Comparison of ENCODE assay signal across 8 cellular contexts in the genomic region with DNA sequence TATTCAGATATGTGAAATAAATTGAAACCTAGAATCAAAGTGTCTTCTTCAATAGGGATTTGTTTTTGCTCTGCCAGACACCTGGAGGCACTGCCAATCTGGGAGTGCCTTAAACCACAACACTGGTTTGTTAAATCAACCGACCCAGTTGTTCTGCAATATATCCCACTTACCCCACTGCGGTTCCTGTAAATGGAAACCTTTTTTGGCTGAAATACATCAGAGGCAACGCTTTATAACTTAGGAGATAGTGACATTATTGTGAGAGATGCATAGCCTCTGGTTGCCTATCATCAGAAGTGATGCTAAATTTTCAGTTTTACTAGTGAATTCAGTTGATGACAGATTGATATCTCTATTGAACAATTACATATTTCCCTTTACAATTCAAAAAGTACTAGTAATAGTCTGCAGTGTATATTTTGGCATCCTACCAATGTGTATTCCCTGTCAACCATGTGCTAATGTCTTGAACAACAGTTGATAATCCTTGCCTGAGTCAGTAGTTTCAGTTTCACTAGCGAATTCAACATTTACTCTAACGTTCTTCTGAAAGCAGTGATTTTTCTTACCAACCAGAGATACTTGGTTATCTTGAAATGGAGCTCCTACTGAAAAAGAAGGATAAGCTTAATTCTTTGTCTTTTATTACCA. TPM values are rescaled to one million over a fixed set of nuclear protein-coding genes. Genes with fewer than 3 reads are reported as not detected.
DNase-seq lines count a peak whose midpoint lies in the region; ATAC-seq, FAIRE-seq and TF ChIP-seq lines count a peak whose summit lies in the region.

No MANE protein-coding gene starts in this region.

- POLR2A ChIA-PET in CD4-positive, alpha-beta memory T cell (lab: Charles Lee; ENCODE audit: partially characterized antibody) = interaction anchor here (0.9 to 9.4 kb wide), 14 partner anchors 10 to 95 kb away, joined by 3 to 107 read pairs (median 8); no protein-coding TSS in a partner anchor
- POLR2A ChIA-PET in GM12878 (lab: Charles Lee) = interaction anchor here (2.8 kb wide), 1 partner anchor 17 kb away, joined by 13 read pairs; no protein-coding TSS in a partner anchor

- H3K9me3 ChIP-seq in CD4-positive, alpha-beta memory T cell (ENCODE audit: control insufficient read depth in 1 of 2, low read length in 2 of 2) = no peaks in the 10 kb centered on the region
- H3K9me3 ChIP-seq in MG63 = no peaks in the 10 kb centered on the region
- H3K9me3 ChIP-seq in GM12878 (replicated peaks; ENCODE audit: control insufficient read depth, insufficient read depth, low read length) = peaks cover 4% of the 10 kb centered on the region; the same call in 2 of the 3 replicates

- no peak for TF ChIP-seq RAD21 in GM12878 (IDR thresholded peaks at IDR 0.05; ENCODE audit: insufficient read depth, low read depth, low read length)

- RAD21 ChIA-PET in GM12878 (lab: Charles Lee; ENCODE audit: unreplicated experiment) = interaction anchor here (1.4 to 1.5 kb wide), 2 partner anchors 18 to 85 kb away, joined by 3 to 5 read pairs; no protein-coding TSS in a partner anchor

- no peaks in the 10 kb centered on the region for H3K79me2 ChIP-seq in GM12878 (ENCODE audit: control insufficient read depth, insufficient read depth, low read length)

- BruUV-seq in GM12878 (replicated peaks; lab: Mats Ljungman, UMichigan) = no TSS peak

- SMC1A ChIA-PET in GM12878 (lab: Charles Lee; ENCODE audit: uncharacterized antibody, unreplicated experiment) = interaction anchor here (0.6 to 3.0 kb wide), 6 partner anchors 17 to 570 kb away, joined by 3 to 10 read pairs (median 4); no protein-coding TSS in a partner anchor

- peak overlapping the region; percentile 66 to 90 (median 80) for H3K4me3 Mint-ChIP-seq in CD4-positive, alpha-beta memory T cell
- H3K4me3 Mint-ChIP-seq in memory B cell = peak overlapping the region; percentile 66

- peak; percentile 94 for FAIRE-seq in GM12878 (lab: Jason Lieb, UNC)

- CTCF ChIA-PET in CD4-positive, alpha-beta memory T cell (lab: Charles Lee; ENCODE audit: partially characterized antibody) = interaction anchor here (0.7 to 3.1 kb wide), 10 partner anchors 10 to 522 kb away, joined by 3 to 15 read pairs (median 4); no protein-coding TSS in a partner anchor
- CTCF ChIA-PET in GM12878 (lab: Yijun Ruan, JAX) = interaction anchor here (1.4 to 2.8 kb wide), 3 partner anchors 21 to 85 kb away, joined by 4 to 12 read pairs (median 5); no protein-coding TSS in a partner anchor

- ATAC-seq in GM12878 (peak; percentile 76), memory B cell (ENCODE audit: low read depth) (peak; percentile 49), HG03565 (IDR thresholded peaks at IDR 0.05; ENCODE audit: unreplicated experiment) (no peak), HG02884 (IDR thresholded peaks at IDR 0.05; ENCODE audit: unreplicated experiment) (no peak), HG03571 (IDR thresholded peaks at IDR 0.05; ENCODE audit: unreplicated experiment) (no peak), HG02610 (IDR thresholded peaks at IDR 0.05; ENCODE audit: unreplicated experiment) (no peak)

- H2AFZ ChIP-seq in GM12878 (ENCODE audit: control insufficient read depth, low read depth, low read length) = peak overlapping the region; percentile 75

- TF ChIP-seq POLR2A in GM12878 (IDR thresholded peaks at IDR 0.05; ENCODE audit: low read depth, low read length) = no peak

- peak overlapping the region; percentile 81 to 95 (median 86) for H3K27ac Mint-ChIP-seq in CD4-positive, alpha-beta memory T cell
- peak overlapping the region; percentile 67 for H3K27ac Mint-ChIP-seq in memory B cell

- peaks cover 0 to 4% (median 0%) of the 10 kb centered on the region in 8 donors for H3K9me3 Mint-ChIP-seq in CD4-positive, alpha-beta memory T cell
- peaks cover 1% of the 10 kb centered on the region for H3K9me3 Mint-ChIP-seq in memory B cell

- H3K4me1 Mint-ChIP-seq in CD4-positive, alpha-beta memory T cell = peaks cover 18 to 36% (median 26%) of the 10 kb centered on the region in 4 donors
- peaks cover 16% of the 10 kb centered on the region for H3K4me1 Mint-ChIP-seq in memory B cell

- no peaks in the 10 kb centered on the region for H3K27me3 Mint-ChIP-seq in CD4-positive, alpha-beta memory T cell
- H3K27me3 Mint-ChIP-seq in memory B cell = no peaks in the 10 kb centered on the region

- H3K9ac ChIP-seq in GM12878 (ENCODE audit: control insufficient read depth, insufficient read depth, low read length) = peak overlapping the region; percentile 7; the same call in 1 of the 2 replicates

- H3K36me3 ChIP-seq in CD4-positive, alpha-beta memory T cell (ENCODE audit: insufficient read depth, low read length) = no peaks in the 10 kb centered on the region
- H3K36me3 ChIP-seq in MG63 (no peaks in the 10 kb centered on the region), GM12878 (ENCODE audit: control insufficient read depth in 2 of 2, insufficient read depth in 2 of 2, low read length in 1 of 2) (no peaks in the 10 kb centered on the region)

- peaks cover 8 to 20% of the 10 kb centered on the region in 2 donors for H3K36me3 Mint-ChIP-seq in CD4-positive, alpha-beta memory T cell
- H3K36me3 Mint-ChIP-seq in memory B cell = peaks cover 15% of the 10 kb centered on the region

- peaks cover 14% of the 10 kb centered on the region for H3K4me1 ChIP-seq in CD4-positive, alpha-beta memory T cell (ENCODE audit: insufficient read depth, low read length)
- peaks cover 4% of the 10 kb centered on the region for H3K4me1 ChIP-seq in GM12878 (ENCODE audit: control insufficient read depth, insufficient read depth, low read length)

- DNase-seq in CD4-positive, alpha-beta memory T cell = peak in 4 of 5 donors; percentile 42 to 54 (median 44)
- DNase-seq in MG63 (no peak), GM12878 (ENCODE audit: low read depth, low spot score) (no peak), memory B cell (ENCODE audit: low spot score in 2 of 2) (no peak)

- 14% methylated on average over 5 of the region's 5 CpGs for WGBS in GM12878 (ENCODE audit: insufficient coverage, insufficient replicate concordance, low lambda C conversion rate, missing lambda C conversion rate)

- no peak for TF ChIP-seq EP300 in GM12878 (IDR thresholded peaks at IDR 0.05; ENCODE audit: borderline replicate concordance in 1 of 2, control insufficient read depth in 1 of 2, low read depth in 2 of 2, low read length in 2 of 2)

- H3K4me2 ChIP-seq in GM12878 (ENCODE audit: control insufficient read depth, insufficient read depth) = peak overlapping the region; percentile 80

- H3K27ac ChIP-seq in CD4-positive, alpha-beta memory T cell (ENCODE audit: low read depth, low read length) = peak overlapping the region; percentile 58
- H3K27ac ChIP-seq in GM12878 (ENCODE audit: control insufficient read depth, insufficient read depth) = peak overlapping the region; percentile 43; the same call in 1 of the 2 replicates

- peak overlapping the region; percentile 13 to 41 for H3K4me3 ChIP-seq in CD4-positive, alpha-beta memory T cell (ENCODE audit: low read length in 2 of 2)
- H3K4me3 ChIP-seq in MG63 = peak overlapping the region; percentile 44
- 0 out of 2 replicates have a peak overlapping the region, but pooled peaks have one; percentile 35 for H3K4me3 ChIP-seq in GM12878

- no peak for TF ChIP-seq CTCF in GM12878 (IDR thresholded peaks at IDR 0.05 in 2 of 3, conservative IDR thresholded peaks at IDR 0.05 in 1 of 3; ENCODE audit: control insufficient read depth in 2 of 3, extremely low read depth in 1 of 3, insufficient read depth in 1 of 3, low read depth in 3 of 3, low read length in 3 of 3)

- intact Hi-C loops in CD4-positive, alpha-beta memory T cell (cut with micrococcal nuclease) = loop anchor here (2.0 to 5.0 kb wide), 2 partner anchors 19 to 35 kb away; no protein-coding TSS in a partner anchor
- intact Hi-C loops in GM12878 (cut with micrococcal nuclease; ENCODE audit: unreplicated experiment) = no loop called here

- no peaks in the 10 kb centered on the region for H4K20me1 ChIP-seq in GM12878 (ENCODE audit: control insufficient read depth, insufficient read depth)

- no peaks in the 10 kb centered on the region for H3K27me3 ChIP-seq in CD4-positive, alpha-beta memory T cell (ENCODE audit: insufficient read depth, low read length)
- H3K27me3 ChIP-seq in MG63 = no peaks in the 10 kb centered on the region
- H3K27me3 ChIP-seq in GM12878 (replicated peaks in 1 of 2; ENCODE audit: control insufficient read depth in 2 of 2, insufficient read depth in 2 of 2, low read length in 1 of 2) = no peaks in the 10 kb centered on the region

- in situ Hi-C loops in GM12878 (cut with MboI) = no loop called here

TF ChIP-seq in GM12878, 131 proteins besides CTCF, POLR2A, EP300 and RAD21 (continues in another document):
- TF ChIP-seq SREBF1 (IDR thresholded peaks at IDR 0.05; ENCODE audit: low read length) = no peak

RNA-seq across cellular contexts. Expression of gene PPP2R5C, which starts 30.5 kb away (rescaled TPM):
- 100 to 1,000 TPM; 584 to 620 TPM for total RNA-seq in CD4-positive, alpha-beta memory T cell
- polyA plus RNA-seq in CD4-positive, alpha-beta memory T cell = 100 to 1,000 TPM; 273 to 278 TPM
- 53.3 and 72.1 TPM in 2 replicates for total RNA-seq in MG63 (2014; rRNA removed; shearing (Covaris generic); ENCODE audit: low replicate concordance)
- total RNA-seq in GM12878 (2013; cell fraction: nucleolus; rRNA removed) = 233 and 280 TPM in 2 replicates
- total RNA-seq in GM12878 (2014; rRNA removed) (106 and 118 TPM in 2 replicates), GM12878 (2014; rRNA removed; fragmentation: Illumina TruSeq; extraction: Trizol) (133 and 135 TPM in 2 replicates), GM12878 (2021) (141 and 144 TPM in 2 replicates)
- polyA plus RNA-seq in GM12878 (2011; ENCODE audit: low read depth) = 130 TPM
- polyA plus RNA-seq in GM12878 (2011; rRNA removed) (132 and 194 TPM in 2 replicates), GM12878 (2014; fragmentation: Illumina TruSeq; extraction: Trizol) (145 and 187 TPM in 2 replicates), GM12878 (2014; fragmentation: Nextera tagmentation; extraction: Ambion mirVana) (100 to 1,000 TPM; 190 to 199 TPM), GM12878 (2014; rRNA removed) (93.1 and 111 TPM in 2 replicates), GM12878 (2016; fragmentation: Nextera tagmentation; extraction: Ambion mirVana) (100 to 1,000 TPM; 167 to 168 TPM)
- polyA plus RNA-seq in GM12878 (2011; cell fraction: cytosol; rRNA removed) = 61.5 and 81.4 TPM in 2 replicates
- polyA plus RNA-seq in GM12878 (2011; cell fraction: nucleus; rRNA removed) = 66.5 and 68.6 TPM in 2 replicates
- polyA plus RNA-seq in GM12878 (2012) = 92.9 and 105 TPM in 2 replicates
- 135 and 229 TPM in 2 replicates for polyA minus RNA-seq in GM12878 (2011; rRNA and poly(A)+ RNA removed)
- polyA minus RNA-seq in GM12878 (2011; cell fraction: cytosol; rRNA and poly(A)+ RNA removed) = 53.3 and 71.7 TPM in 2 replicates
- polyA minus RNA-seq in GM12878 (2011; cell fraction: nucleus; rRNA and poly(A)+ RNA removed) = 71.0 and 107 TPM in 2 replicates

Comparison
In these comparisons a context has a peak if more than half of its experiments do, and no peak if none do; other contexts are left out.
1. DNase-seq: peak in CD4-positive, alpha-beta memory T cell (4 of 5); none in MG63 (single experiment), GM12878 (single experiment) and memory B cell (0 of 2).
2. ATAC-seq: peak in GM12878 (single experiment) and memory B cell (single experiment); none in HG03565 (single experiment), HG02884 (single experiment), HG03571 (single experiment) and HG02610 (single experiment).
3. Peak in every context shown above with its lines, with median percentiles within 50 percentile points of each other: H3K4me3 ChIP-seq.